In genomic region chr20:2919518-2920245, GRCh38 we compare ENCODE assay signal across 16 cellular contexts. TPM values are rescaled to one million over a fixed set of nuclear protein-coding genes. Genes with fewer than 3 reads are reported as not detected.
A peak's percentile ranks its signal among the peaks of the same experiment; 100 is the strongest.
DNase-seq lines count a peak whose midpoint lies in the region; ATAC-seq and TF ChIP-seq lines count a peak whose summit lies in the region.
"Had no signal": no experiment of that assay in that cellular context is flagged by ENCODE, and none has a peak within 500 bp of the region (broad histone marks: within the 10 kb centered on the region; RNA-seq: fewer than 3 reads in every experiment).

No MANE protein-coding gene starts in this region.

- H3K4me3 ChIP-seq in body of pancreas (no peak overlapping the region), liver (ENCODE audit: low read depth in 1 of 3, low read length in 3 of 3) (no peak overlapping the region), left ventricle myocardium inferior (no peak overlapping the region)
- H3K4me3 ChIP-seq: vagina had no signal

- POLR2A ChIA-PET in HEK293T (lab: Yijun Ruan, JAX) = interaction anchor here (1.0 kb wide), 1 partner anchor 290 kb away, joined by 3 read pairs; the partner anchor contains the start of gene ITPA

- TF ChIP-seq POLR2A in body of pancreas (IDR thresholded peaks at IDR 0.05) = no peak

- H3K9me3 ChIP-seq in body of pancreas = no peaks in the 10 kb centered on the region
- H3K9me3 ChIP-seq in liver (ENCODE audit: control insufficient read depth in 4 of 4, low read length in 3 of 4) = no peaks in the 10 kb centered on the region
- no peaks in the 10 kb centered on the region for H3K9me3 ChIP-seq in left ventricle myocardium inferior (replicated peaks)
- H3K9me3 ChIP-seq: vagina had no signal

- TF ChIP-seq CTCF in body of pancreas (IDR thresholded peaks at IDR 0.05) (no peak), liver (IDR thresholded peaks at IDR 0.05; ENCODE audit: low read depth, low read length, missing input control) (no peak), left ventricle myocardium inferior (IDR thresholded peaks at IDR 0.05; ENCODE audit: borderline replicate concordance) (no peak)

- DNase-seq in ACHN = peak; percentile 26
- DNase-seq in HEK293T (ENCODE audit: extremely low spot score) = no peak
- no peak for DNase-seq in body of pancreas
- no peak for DNase-seq in NCI-H1417 treated with DMSO at 0.1 percent for 48 hours (lab: John Stamatoyannopoulos, UW)
- DNase-seq in SKM-1 treated with dmso at 0.1 percent for 144 hours (lab: John Stamatoyannopoulos, UW; ENCODE audit: unreplicated experiment) = no peak
- no peak for DNase-seq in left ventricle myocardium inferior
- DNase-seq in stimulated activated CD4-positive, alpha-beta T cell treated with anti-CD3 and anti-CD28 coated beads, Interleukin-15, amount 100 ng/mL, for 24 hours = no peak
- DNase-seq: amniotic stem cell; effector CD8-positive, alpha-beta T cell; head of caudate nucleus; midbrain; NCI-H1930; SIG-M5; T-helper 2 cell had no signal

- 36 to 43% methylated on average over 2 of the region's 2 CpGs for WGBS in body of pancreas, 2 donors
- 35% methylated on average over 2 of the region's 2 CpGs for WGBS in liver

- CTCF ChIA-PET in HEK293T (lab: Yijun Ruan, JAX) = interaction anchor here (0.5 to 1.0 kb wide), 2 partner anchors 16 to 169 kb away, joined by 4 read pairs; no protein-coding TSS in a partner anchor

- in situ Hi-C loops in ACHN (cut with HindIII; ENCODE audit: low pct_ligation_motif_present, low pct_unique_long_range_greater_than_20kb, low sequenced_read_pairs) = no loop called here

- H3K9ac ChIP-seq in liver (ENCODE audit: low read depth in 1 of 2, low read length in 2 of 2) = peak overlapping the region in 1 of 2 donors; percentile 20

- H3K27ac ChIP-seq in body of pancreas (peak overlapping the region in 1 of 4 donors; percentile 34), liver (ENCODE audit: low read depth in 1 of 2, low read length in 2 of 2) (peak overlapping the region; percentile 66 to 85), left ventricle myocardium inferior (replicated peaks) (no peak overlapping the region)
- H3K27ac ChIP-seq: vagina had no signal

- peaks cover 0 to 2% of the 10 kb centered on the region in 2 donors for H3K36me3 ChIP-seq in body of pancreas (replicated peaks in 1 of 2; ENCODE audit: insufficient read depth in 1 of 2, low read depth in 2 of 2)
- H3K36me3 ChIP-seq in liver (ENCODE audit: control insufficient read depth in 4 of 4, insufficient read depth in 3 of 4, low read depth in 1 of 4, low read length in 3 of 4) = peaks cover 0 to 3% (median 0%) of the 10 kb centered on the region in 4 donors
- peaks cover 15% of the 10 kb centered on the region for H3K36me3 ChIP-seq in left ventricle myocardium inferior

- intact Hi-C loops in body of pancreas (cut with DNase I) = no loop called here
- intact Hi-C loops in left ventricle myocardium inferior (cut with micrococcal nuclease) = no loop called here

- peak; percentile 9 to 52 for TF ChIP-seq RAD21 in liver (IDR thresholded peaks at IDR 0.05)

- no peaks in the 10 kb centered on the region for H3K27me3 ChIP-seq in body of pancreas
- no peaks in the 10 kb centered on the region for H3K27me3 ChIP-seq in liver (ENCODE audit: control insufficient read depth in 4 of 4, insufficient read depth in 4 of 4, low read length in 3 of 4)
- no peaks in the 10 kb centered on the region for H3K27me3 ChIP-seq in left ventricle myocardium inferior (ENCODE audit: low read depth)
- H3K27me3 ChIP-seq: vagina had no signal

- peak; percentile 59 for ATAC-seq in body of pancreas

- H3K4me1 ChIP-seq in body of pancreas = peaks cover 27% of the 10 kb centered on the region
- H3K4me1 ChIP-seq in liver (ENCODE audit: control insufficient read depth in 4 of 4, insufficient read depth in 4 of 4, low read length in 3 of 4) = peaks cover 8 to 42% (median 30%) of the 10 kb centered on the region in 4 donors
- H3K4me1 ChIP-seq in left ventricle myocardium inferior = peaks cover 29% of the 10 kb centered on the region
- H3K4me1 ChIP-seq: vagina had no signal

TF ChIP-seq in HEK293T, 16 proteins besides CTCF, POLR2A, EP300 and RAD21:
- TF ChIP-seq PKNOX1 (IDR thresholded peaks at IDR 0.05) (peak; percentile 19; the same call in 1 of the 2 replicates), SP1 (IDR thresholded peaks at IDR 0.05) (no peak)

TF ChIP-seq in liver, 16 proteins besides CTCF, POLR2A, EP300 and RAD21:
- TF ChIP-seq JUND (IDR thresholded peaks at IDR 0.05) = peak; percentile 11 to 52
- TF ChIP-seq SP1 (IDR thresholded peaks at IDR 0.05) = peak; percentile 74
- no peak for TF ChIP-seq NR2F2 (IDR thresholded peaks at IDR 0.05)
- TF ChIP-seq TAF1 (conservative IDR thresholded peaks at IDR 0.05) = no peak
- peak; percentile 39 to 50 for TF ChIP-seq RXRA (IDR thresholded peaks at IDR 0.05)
- TF ChIP-seq ZBTB33 (IDR thresholded peaks at IDR 0.05) = peak; percentile 21
- TF ChIP-seq, protein P1, sequence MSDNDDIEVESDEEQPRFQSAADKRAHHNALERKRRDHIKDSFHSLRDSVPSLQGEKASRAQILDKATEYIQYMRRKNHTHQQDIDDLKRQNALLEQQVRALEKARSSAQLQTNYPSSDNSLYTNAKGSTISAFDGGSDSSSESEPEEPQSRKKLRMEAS (IDR thresholded peaks at IDR 0.05) = peak; percentile 34
- peak; percentile 1 for TF ChIP-seq FOXA2 (IDR thresholded peaks at IDR 0.05)
- TF ChIP-seq YY1 (IDR thresholded peaks at IDR 0.05) = peak; percentile 33
- TF ChIP-seq HNF4A (conservative IDR thresholded peaks at IDR 0.05) = peak; percentile 33 to 50
- TF ChIP-seq REST (IDR thresholded peaks at IDR 0.05) = peak; percentile 38
- no peak for TF ChIP-seq FOXA1 (IDR thresholded peaks at IDR 0.05)
- no peak for TF ChIP-seq GABPA (IDR thresholded peaks at IDR 0.05 in 1 of 2, conservative IDR thresholded peaks at IDR 0.05 in 1 of 2)
TF ChIP-seq in liver: peak in this region for 9.

RNA-seq across cellular contexts. Expression of gene PTPRA, which starts 46.4 kb away (rescaled TPM):
- total RNA-seq in body of pancreas (10 to 100 TPM; 22.3 to 24.1 TPM), liver (10 to 100 TPM; 20.7 to 24.3 TPM), left ventricle myocardium inferior (23.5 TPM)
- 10 to 100 TPM in 1 of 2 donors, 1 to 10 TPM in 1; 8.7 to 10.7 TPM for polyA plus RNA-seq in liver
